17 cellular contexts compared by ENCODE assay signal in genomic region chr3:127136024-127136600, GRCh38. TPM values are rescaled to one million over a fixed set of nuclear protein-coding genes. Genes with fewer than 3 reads are reported as not detected.
A peak's percentile ranks its signal among the peaks of the same experiment; 100 is the strongest.
DNase-seq lines count a peak whose midpoint lies in the region; ATAC-seq and TF ChIP-seq lines count a peak whose summit lies in the region.
"Had no signal": no experiment of that assay in that cellular context is flagged by ENCODE, and none has a peak within 500 bp of the region (broad histone marks: within the 10 kb centered on the region; RNA-seq: fewer than 3 reads in every experiment).

No MANE protein-coding gene starts in this region.

- H3K4me3 ChIP-seq in GM23248 (peak overlapping the region; percentile 67; the same call in 1 of the 2 replicates), lower lobe of right lung (peak overlapping the region; percentile 35)

- 57 to 63% methylated on average over 16 of the region's 16 CpGs for WGBS in GM23248 (ENCODE audit: low coverage in 1 of 2, low lambda C conversion rate in 2 of 2, missing lambda C conversion rate in 2 of 2), 2 experiments

- H3K36me3 Mint-ChIP-seq in T-helper 17 cell (ENCODE audit: low read depth): peaks cover 6% of the 10 kb centered on the region
- H3K36me3 Mint-ChIP-seq in stimulated activated effector memory CD8-positive, alpha-beta T cell treated with anti-CD3 and anti-CD28 coated beads, Interleukin-12 subunit alpha, Interleukin-12 subunit beta, amount 100 ng/mL, for 72 hours: no peaks in the 10 kb centered on the region
- no peaks in the 10 kb centered on the region for H3K36me3 Mint-ChIP-seq in mesothelial cell of epicardium
- H3K36me3 Mint-ChIP-seq: brain had no signal

- H3K4me1 Mint-ChIP-seq in T-helper 17 cell (peaks cover 10% of the 10 kb centered on the region), mesothelial cell of epicardium (peaks cover 14% of the 10 kb centered on the region)
- peaks cover 25% of the 10 kb centered on the region for H3K4me1 Mint-ChIP-seq in stimulated activated effector memory CD8-positive, alpha-beta T cell treated with anti-CD3 and anti-CD28 coated beads, Interleukin-12 subunit alpha, Interleukin-12 subunit beta, amount 100 ng/mL, for 72 hours
- H3K4me1 Mint-ChIP-seq: activated CD4-positive, alpha-beta T cell treated with anti-CD3 and anti-CD28 coated beads, Interleukin-2, amount 10 ng/mL, durations not matched to agents 7 days and 5 days had no signal

- no peaks in the 10 kb centered on the region for H3K4me1 ChIP-seq in GM23248 (ENCODE audit: insufficient read depth)
- H3K4me1 ChIP-seq in lower lobe of right lung: peaks cover 13% of the 10 kb centered on the region

- H3K9ac ChIP-seq in GM23248: no peak overlapping the region

- H2AFZ ChIP-seq in GM23248: no peak overlapping the region

- intact Hi-C loops in lower lobe of right lung (cut with DNase I): no loop called here

- H3K9me3 Mint-ChIP-seq in stimulated activated effector memory CD8-positive, alpha-beta T cell treated with anti-CD3 and anti-CD28 coated beads, Interleukin-12 subunit alpha, Interleukin-12 subunit beta, amount 100 ng/mL, for 72 hours: no peaks in the 10 kb centered on the region
- H3K9me3 Mint-ChIP-seq in mesothelial cell of epicardium: no peaks in the 10 kb centered on the region
- H3K9me3 Mint-ChIP-seq: activated CD4-positive, alpha-beta T cell treated with anti-CD3 and anti-CD28 coated beads, Interleukin-2, amount 10 ng/mL, durations not matched to agents 7 days and 5 days had no signal

- H3K27me3 ChIP-seq in GM23248 (replicated peaks; ENCODE audit: insufficient read depth) (peaks cover 34% of the 10 kb centered on the region), lower lobe of right lung (ENCODE audit: low read depth) (peaks cover 42% of the 10 kb centered on the region)

- H3K27ac ChIP-seq in GM23248 (no peak overlapping the region), lower lobe of right lung (no peak overlapping the region)

- no peaks in the 10 kb centered on the region for H3K9me2 ChIP-seq in GM23248 (ENCODE audit: insufficient read depth)

- ATAC-seq in T-helper 17 cell: no peak
- no peak for ATAC-seq in lower lobe of right lung
- no peak for ATAC-seq in stimulated activated effector memory CD8-positive, alpha-beta T cell treated with anti-CD3 and anti-CD28 coated beads, Interleukin-12 subunit alpha, Interleukin-12 subunit beta, amount 100 ng/mL, for 72 hours
- ATAC-seq: HCT116 had no signal

- H3K36me3 ChIP-seq in GM23248 (ENCODE audit: low read depth) (no peaks in the 10 kb centered on the region), lower lobe of right lung (no peaks in the 10 kb centered on the region)

- H3K4me3 Mint-ChIP-seq in T-helper 17 cell: peak overlapping the region; percentile 68
- peak overlapping the region; percentile 48 for H3K4me3 Mint-ChIP-seq in stimulated activated effector memory CD8-positive, alpha-beta T cell treated with anti-CD3 and anti-CD28 coated beads, Interleukin-12 subunit alpha, Interleukin-12 subunit beta, amount 100 ng/mL, for 72 hours
- no peak overlapping the region for H3K4me3 Mint-ChIP-seq in mesothelial cell of epicardium
- H3K4me3 Mint-ChIP-seq: activated CD4-positive, alpha-beta T cell treated with anti-CD3 and anti-CD28 coated beads, Interleukin-2, amount 10 ng/mL, durations not matched to agents 7 days and 5 days had no signal

- H3K27ac Mint-ChIP-seq in T-helper 17 cell: no peak overlapping the region
- H3K27ac Mint-ChIP-seq in stimulated activated effector memory CD8-positive, alpha-beta T cell treated with anti-CD3 and anti-CD28 coated beads, Interleukin-12 subunit alpha, Interleukin-12 subunit beta, amount 100 ng/mL, for 72 hours: no peak overlapping the region
- H3K27ac Mint-ChIP-seq in mesothelial cell of epicardium: no peak overlapping the region
- H3K27ac Mint-ChIP-seq: activated CD4-positive, alpha-beta T cell treated with anti-CD3 and anti-CD28 coated beads, Interleukin-2, amount 10 ng/mL, durations not matched to agents 7 days and 5 days had no signal

- in situ Hi-C loops in GM23248 (cut with MboI): no loop called here

- H3K27me3 Mint-ChIP-seq in T-helper 17 cell (peaks cover 81% of the 10 kb centered on the region), mesothelial cell of epicardium (ENCODE audit: low read depth) (peaks cover 89% of the 10 kb centered on the region)

- no peak for TF ChIP-seq CTCF in lower lobe of right lung (IDR thresholded peaks at IDR 0.05)
- no peak for TF ChIP-seq CTCF in mesothelial cell of epicardium (IDR thresholded peaks at IDR 0.05; ENCODE audit: unreplicated experiment)

- H3F3A ChIP-seq in GM23248 (ENCODE audit: insufficient read depth): no peaks in the 10 kb centered on the region

- H3K79me2 ChIP-seq in GM23248 (ENCODE audit: insufficient read depth): no peaks in the 10 kb centered on the region

- DNase-seq in GM23248 (no peak), T-helper 17 cell (no peak), lower lobe of right lung (peak; percentile 44), GM19238 (ENCODE audit: insufficient read length, low spot score) (no peak), mesothelial cell of epicardium (ENCODE audit: low spot score in 2 of 2, unreplicated experiment in 2 of 2) (no peak), dermis blood vessel endothelial cell (no peak)
- no peak for DNase-seq in stimulated activated effector memory CD8-positive, alpha-beta T cell treated with anti-CD3 and anti-CD28 coated beads, Interleukin-12 subunit alpha, Interleukin-12 subunit beta, amount 100 ng/mL, for 72 hours (ENCODE audit: low spot score in 2 of 2)
- DNase-seq: activated CD4-positive, alpha-beta T cell treated with anti-CD3 and anti-CD28 coated beads, Interleukin-2, amount 10 ng/mL, durations not matched to agents 7 days and 5 days; activated effector memory CD4-positive, alpha-beta T cell treated with Interleukin-2 at 50 U/mL for 16 hours; AML-193; DND-41; mammary epithelial cell; NCI-H510A treated with DMSO at 0.1 percent for 48 hours; stimulated activated naive CD4-positive, alpha-beta T cell treated with Interleukin-2 at 50 U/mL for 16 hours; trophoblast cell had no signal

- no peak overlapping the region for H3K4me2 ChIP-seq in GM23248 (ENCODE audit: unreplicated experiment)

- no peaks in the 10 kb centered on the region for H4K20me1 ChIP-seq in GM23248 (ENCODE audit: insufficient read depth)

- H3K9me3 ChIP-seq in GM23248 (ENCODE audit: low read depth): no peaks in the 10 kb centered on the region
- no peaks in the 10 kb centered on the region for H3K9me3 ChIP-seq in T-helper 17 cell (ENCODE audit: control insufficient read depth, low read length, poor library complexity, severe bottlenecking)
- no peaks in the 10 kb centered on the region for H3K9me3 ChIP-seq in lower lobe of right lung

RNA-seq across cellular contexts. Expression of gene PRR23E, which starts 56.8 kb away (rescaled TPM):
- total RNA-seq in GM23248 (2014; rRNA removed; shearing (Covaris generic)): not detected in 2 replicates
- not detected in 2 replicates for polyA plus RNA-seq in GM23248 (2016; fragmentation: Nextera tagmentation; extraction: Ambion mirVana)
- total RNA-seq in T-helper 17 cell (not detected), lower lobe of right lung (not detected), mesothelial cell of epicardium (not detected in 3 replicates), dermis blood vessel endothelial cell (not detected in 2 replicates)
- total RNA-seq: activated CD4-positive, alpha-beta T cell treated with anti-CD3 and anti-CD28 coated beads, Interleukin-2, amount 10 ng/mL, durations not matched to agents 7 days and 5 days; mammary epithelial cell had no signal
- polyA plus RNA-seq: mammary epithelial cell had no signal
